In genomic region chr10:100654835-100655759, GRCh38 we compare ENCODE assay signal across 1 cellular context.
TF ChIP-seq lines count a peak whose summit lies in the region.

No MANE protein-coding gene starts in this region.

TF ChIP-seq in HEK293, 187 proteins besides CTCF, POLR2A, EP300 and RAD21 (continued from another document and continues in another):
- TF ChIP-seq ZNF280C (tag by site-specific recombination; IDR thresholded peaks at IDR 0.05) (no peak), ZNF302 (tag by site-specific recombination; IDR thresholded peaks at IDR 0.05; ENCODE audit: low read depth) (no peak), ZBTB1 (tag by site-specific recombination; IDR thresholded peaks at IDR 0.05) (no peak), ZSCAN16 (tag by site-specific recombination; IDR thresholded peaks at IDR 0.05) (no peak; the same call in 1 of the 2 replicates), ZNF174 (tag by site-specific recombination; IDR thresholded peaks at IDR 0.05) (no peak), PRDM2 (tag by site-specific recombination; IDR thresholded peaks at IDR 0.05; ENCODE audit: borderline replicate concordance) (no peak), ZBTB48 (tag by site-specific recombination; IDR thresholded peaks at IDR 0.05) (peak; percentile 92), GLIS1 (tag by site-specific recombination; IDR thresholded peaks at IDR 0.05) (peak; percentile 66), ZNF529 (tag by site-specific recombination; IDR thresholded peaks at IDR 0.05; ENCODE audit: insufficient replicate concordance) (no peak), ZNF629 (tag by site-specific recombination; IDR thresholded peaks at IDR 0.05) (peak; percentile 52; the same call in 1 of the 2 replicates), ZNF510 (tag by site-specific recombination; IDR thresholded peaks at IDR 0.05; ENCODE audit: insufficient replicate concordance) (no peak), ZXDB (tag by site-specific recombination; IDR thresholded peaks at IDR 0.05) (peak; percentile 98), ZNF654 (tag by site-specific recombination; IDR thresholded peaks at IDR 0.05; ENCODE audit: low read depth) (no peak), ZBTB11 (tag by site-specific recombination; conservative IDR thresholded peaks at IDR 0.05; ENCODE audit: low read depth) (peak; percentile 69; the same call in 1 of the 2 replicates), ZNF155 (tag by site-specific recombination; IDR thresholded peaks at IDR 0.05) (no peak), KLF8 (tag by site-specific recombination; IDR thresholded peaks at IDR 0.05) (peak; percentile 86), ELK4 (IDR thresholded peaks at IDR 0.05; ENCODE audit: borderline replicate concordance, low read depth, low read length) (no peak), ZNF16 (tag by site-specific recombination; IDR thresholded peaks at IDR 0.05; ENCODE audit: low read depth) (no peak), ZNF324 (tag by site-specific recombination; IDR thresholded peaks at IDR 0.05) (no peak), ZNF335 (tag by site-specific recombination; conservative IDR thresholded peaks at IDR 0.05) (peak; percentile 84; the same call in 1 of the 2 replicates), AEBP2 (tag by site-specific recombination; IDR thresholded peaks at IDR 0.05; ENCODE audit: borderline replicate concordance) (no peak), KLF9 (tag by site-specific recombination; IDR thresholded peaks at IDR 0.05; ENCODE audit: low read depth) (peak; percentile 52), ZFP41 (tag by site-specific recombination; IDR thresholded peaks at IDR 0.05; ENCODE audit: borderline replicate concordance) (no peak), KLF1 (tag by site-specific recombination; IDR thresholded peaks at IDR 0.05) (peak; percentile 37; the same call in 1 of the 2 replicates), ZFHX2 (tag by site-specific recombination; conservative IDR thresholded peaks at IDR 0.05) (peak; percentile 63), SCRT1 (tag by site-specific recombination; IDR thresholded peaks at IDR 0.05; ENCODE audit: borderline replicate concordance) (no peak), ZNF514 (tag by site-specific recombination; IDR thresholded peaks at IDR 0.05) (no peak), ZBTB17 (tag by site-specific recombination; IDR thresholded peaks at IDR 0.05) (no peak), MZF1 (tag by site-specific recombination; IDR thresholded peaks at IDR 0.05; ENCODE audit: borderline replicate concordance) (no peak; the same call in 1 of the 2 replicates), ZNF639 (tag by site-specific recombination; IDR thresholded peaks at IDR 0.05) (peak; percentile 49; the same call in 1 of the 2 replicates), ZNF394 (tag by site-specific recombination; IDR thresholded peaks at IDR 0.05; ENCODE audit: borderline replicate concordance) (no peak; the same call in 1 of the 2 replicates), ZNF610 (tag by site-specific recombination; IDR thresholded peaks at IDR 0.05; ENCODE audit: borderline replicate concordance) (peak; percentile 94), SP3 (tag by site-specific recombination; IDR thresholded peaks at IDR 0.05) (peak; percentile 58), RBAK (tag by site-specific recombination; IDR thresholded peaks at IDR 0.05) (no peak), ZNF777 (tag by site-specific recombination; IDR thresholded peaks at IDR 0.05; ENCODE audit: borderline replicate concordance) (peak; percentile 96), ZNF26 (tag by site-specific recombination; IDR thresholded peaks at IDR 0.05) (no peak), ZNF350 (tag by site-specific recombination; IDR thresholded peaks at IDR 0.05) (no peak), ZNF747 (tag by site-specific recombination; IDR thresholded peaks at IDR 0.05) (no peak), ZSCAN23 (tag by site-specific recombination; IDR thresholded peaks at IDR 0.05) (peak; percentile 79; the same call in 1 of the 2 replicates), ZNF132 (tag by site-specific recombination; IDR thresholded peaks at IDR 0.05; ENCODE audit: borderline replicate concordance) (no peak), ZNF292 (tag by site-specific recombination; IDR thresholded peaks at IDR 0.05; ENCODE audit: borderline replicate concordance, low read depth) (no peak), ZSCAN30 (tag by site-specific recombination; IDR thresholded peaks at IDR 0.05) (peak; percentile 68; the same call in 1 of the 2 replicates), IKZF3 (tag by site-specific recombination; IDR thresholded peaks at IDR 0.05) (peak; percentile 90), ZNF692 (tag by site-specific recombination; IDR thresholded peaks at IDR 0.05) (no peak; the same call in 1 of the 2 replicates), ZNF341 (tag by site-specific recombination; IDR thresholded peaks at IDR 0.05; ENCODE audit: low read depth) (peak; percentile 72), ZNF239 (tag by site-specific recombination; IDR thresholded peaks at IDR 0.05) (no peak; the same call in 1 of the 2 replicates)
